In the genomic region with DNA sequence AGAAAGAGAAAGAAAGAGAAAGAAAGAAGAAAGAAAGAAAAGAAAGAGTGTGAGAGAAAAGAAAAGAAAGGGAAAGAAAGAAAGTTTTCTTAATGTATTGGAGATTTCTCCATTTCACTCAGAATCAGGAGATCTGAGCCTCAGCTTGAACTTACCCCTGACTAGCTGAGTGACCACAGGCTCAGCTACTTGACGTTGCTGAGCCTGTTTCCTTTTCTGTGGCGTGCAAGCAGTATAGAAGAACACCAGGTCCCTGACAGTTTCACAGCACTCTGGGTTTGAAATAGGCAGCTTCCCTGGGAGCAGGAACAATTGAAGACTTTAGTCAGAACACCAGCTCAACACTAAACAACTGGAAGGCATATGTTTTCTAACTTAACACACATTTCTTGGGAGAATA, we compare ENCODE assay signal across 17 cellular contexts. TPM values are rescaled to one million over a fixed set of nuclear protein-coding genes. Genes with fewer than 3 reads are reported as not detected.
DNase-seq lines count a peak whose midpoint lies in the region; ATAC-seq and TF ChIP-seq lines count a peak whose summit lies in the region.
"Had no signal": no experiment of that assay in that cellular context is flagged by ENCODE, and none has a peak within 500 bp of the region (broad histone marks: within the 10 kb centered on the region; RNA-seq: fewer than 3 reads in every experiment).

No MANE protein-coding gene starts in this region.

- no peak for TF ChIP-seq POLR2A in breast epithelium (IDR thresholded peaks at IDR 0.05)

- ATAC-seq in GM19351 (IDR thresholded peaks at IDR 0.05; ENCODE audit: unreplicated experiment), result peak; percentile 70
- peak; percentile 52 for ATAC-seq in HG02610 (IDR thresholded peaks at IDR 0.05; ENCODE audit: unreplicated experiment)
- ATAC-seq in HG03520 (IDR thresholded peaks at IDR 0.05; ENCODE audit: unreplicated experiment), result peak; percentile 51
- ATAC-seq: CD8-positive, alpha-beta T cell had no signal

- no peaks in the 10 kb centered on the region for H3K4me1 Mint-ChIP-seq in endothelial cell (ENCODE audit: unreplicated experiment)

- H3K4me1 ChIP-seq in breast epithelium, result no peaks in the 10 kb centered on the region

- no peaks in the 10 kb centered on the region for H3K9me3 Mint-ChIP-seq in endothelial cell (ENCODE audit: unreplicated experiment)
- H3K9me3 Mint-ChIP-seq: CD8-positive, alpha-beta T cell; T-helper 2 cell treated with Interferon-gamma antibody and Interleukin-4, amounts not matched to agents 5 μg/mL and 100 μg/mL, for 36 hours had no signal

- H3K27me3 ChIP-seq in breast epithelium, result no peaks in the 10 kb centered on the region

- no peak overlapping the region for H3K4me3 ChIP-seq in coronary artery
- H3K4me3 ChIP-seq in breast epithelium, result no peak overlapping the region

- no peak overlapping the region for H3K27ac ChIP-seq in coronary artery
- H3K27ac ChIP-seq in breast epithelium, result no peak overlapping the region

- intact Hi-C loops in cardiac septum (cut with DNase I) (no loop called here), breast epithelium (cut with DNase I; ENCODE audit: low total_unique reads) (no loop called here)

- TF ChIP-seq CTCF in endothelial cell (IDR thresholded peaks at IDR 0.05; ENCODE audit: unreplicated experiment), result no peak
- no peak for TF ChIP-seq CTCF in coronary artery (IDR thresholded peaks at IDR 0.05)
- no peak for TF ChIP-seq CTCF in breast epithelium (IDR thresholded peaks at IDR 0.05)

- H3K27ac Mint-ChIP-seq in endothelial cell (ENCODE audit: unreplicated experiment), result no peak overlapping the region
- H3K27ac Mint-ChIP-seq: CD8-positive, alpha-beta T cell; T-helper 2 cell treated with Interferon-gamma antibody and Interleukin-4, amounts not matched to agents 5 μg/mL and 100 μg/mL, for 36 hours had no signal

- no peak overlapping the region for H3K4me3 Mint-ChIP-seq in endothelial cell (ENCODE audit: unreplicated experiment)
- H3K4me3 Mint-ChIP-seq: CD8-positive, alpha-beta T cell; T-helper 2 cell treated with Interferon-gamma antibody and Interleukin-4, amounts not matched to agents 5 μg/mL and 100 μg/mL, for 36 hours had no signal

- H3K27me3 Mint-ChIP-seq in endothelial cell (ENCODE audit: unreplicated experiment), result peaks cover 3% of the 10 kb centered on the region

- H3K36me3 Mint-ChIP-seq in endothelial cell (ENCODE audit: low read depth, unreplicated experiment), result no peaks in the 10 kb centered on the region
- H3K36me3 Mint-ChIP-seq: CD8-positive, alpha-beta T cell had no signal

- H3K36me3 ChIP-seq in breast epithelium, result no peaks in the 10 kb centered on the region

- H3K9me3 ChIP-seq in breast epithelium, result no peaks in the 10 kb centered on the region

- peak; percentile 2 for DNase-seq in endothelial cell (ENCODE audit: low spot score)
- DNase-seq in cardiac septum (ENCODE audit: low spot score), result no peak
- DNase-seq in coronary artery (ENCODE audit: low spot score), result no peak
- DNase-seq in breast epithelium (ENCODE audit: low spot score in 2 of 2), result no peak
- DNase-seq: activated CD4-positive, alpha-beta T cell treated with anti-CD3 and anti-CD28 coated beads, Interleukin-2, amount 50 U/mL, for 4 hours; activated gamma-delta T cell treated with Interleukin-2 at 50 U/mL for 16 hours; IMR-90; NCI-H1417 treated with DMSO at 0.1 percent for 48 hours; NCI-H510A; small intestine had no signal

RNA-seq across cellular contexts. Expression of gene MARCO, which starts 44.7 kb away (rescaled TPM):
- total RNA-seq in endothelial cell (ENCODE audit: unreplicated experiment) (not detected), cardiac septum (0.92 TPM), breast epithelium (10 to 100 TPM in 1 of 3 donors, 1 to 10 TPM in 2; 6.6 to 58.6 (median 6.9) TPM)
- total RNA-seq: CD8-positive, alpha-beta T cell; fibroblast of villous mesenchyme; IMR-90; RPMI7951 had no signal
